11 cellular contexts compared by ENCODE assay signal in genomic region chr10:6124666-6125065, GRCh38. TPM values are rescaled to one million over a fixed set of nuclear protein-coding genes. Genes with fewer than 3 reads are reported as not detected.
A peak's percentile ranks its signal among the peaks of the same experiment; 100 is the strongest.
DNase-seq lines count a peak whose midpoint lies in the region; ATAC-seq and TF ChIP-seq lines count a peak whose summit lies in the region.
"Had no signal": no experiment of that assay in that cellular context is flagged by ENCODE, and none has a peak within 500 bp of the region (broad histone marks: within the 10 kb centered on the region; RNA-seq: fewer than 3 reads in every experiment).

No MANE protein-coding gene starts in this region.

- POLR2A ChIA-PET in activated CD4-positive, alpha-beta memory T cell treated with anti-CD3 and anti-CD28 coated beads, Interleukin-2, amount 10 ng/mL, durations not matched to agents 7 days and 5 days (lab: Charles Lee): interaction anchor here (0.9 kb wide), 1 partner anchor 20 kb away, joined by 3 read pairs; no protein-coding TSS in a partner anchor

- no peak for TF ChIP-seq CTCF in colonic mucosa (IDR thresholded peaks at IDR 0.05)
- TF ChIP-seq CTCF in transverse colon (IDR thresholded peaks at IDR 0.05): no peak

- H3K36me3 ChIP-seq in HAP-1 (replicated peaks) (no peaks in the 10 kb centered on the region), colonic mucosa (no peaks in the 10 kb centered on the region), skeletal muscle tissue (ENCODE audit: control insufficient read depth in 3 of 3, insufficient read depth in 3 of 3, low read length in 3 of 3) (no peaks in the 10 kb centered on the region), transverse colon (no peaks in the 10 kb centered on the region)
- H3K36me3 ChIP-seq: prostate gland had no signal

- no peak overlapping the region for H3K4me3 Mint-ChIP-seq in activated CD4-positive, alpha-beta memory T cell treated with anti-CD3 and anti-CD28 coated beads, Interleukin-2, amount 10 ng/mL, durations not matched to agents 7 days and 5 days
- H3K4me3 Mint-ChIP-seq: activated B cell treated with CpG ODN at 0.5 μM for 24 hours had no signal

- intact Hi-C loops in colonic mucosa (cut with DNase I): no loop called here
- intact Hi-C loops in transverse colon (cut with DNase I; ENCODE audit: low total_unique reads): no loop called here

- peaks cover 3% of the 10 kb centered on the region for H3K36me3 Mint-ChIP-seq in activated CD4-positive, alpha-beta memory T cell treated with anti-CD3 and anti-CD28 coated beads, Interleukin-2, amount 10 ng/mL, durations not matched to agents 7 days and 5 days (ENCODE audit: low read depth)

- 23 to 44% methylated on average over 9 of the region's 9 CpGs for WGBS in transverse colon (ENCODE audit: low coverage in 1 of 2), 2 donors

- peaks cover 37% of the 10 kb centered on the region for H3K4me1 Mint-ChIP-seq in activated CD4-positive, alpha-beta memory T cell treated with anti-CD3 and anti-CD28 coated beads, Interleukin-2, amount 10 ng/mL, durations not matched to agents 7 days and 5 days

- no peak for TF ChIP-seq EP300 in transverse colon (IDR thresholded peaks at IDR 0.05; ENCODE audit: low read depth)

- CTCF ChIA-PET in activated CD4-positive, alpha-beta memory T cell treated with anti-CD3 and anti-CD28 coated beads, Interleukin-2, amount 10 ng/mL, durations not matched to agents 7 days and 5 days (lab: Charles Lee): interaction anchor here (1.0 kb wide), 1 partner anchor 277 kb away, joined by 3 read pairs; no protein-coding TSS in a partner anchor

- H3K9ac ChIP-seq in colonic mucosa (ENCODE audit: low read depth in 2 of 2, low read length in 2 of 2) (no peak overlapping the region), skeletal muscle tissue (ENCODE audit: low read depth in 1 of 3, low read length in 3 of 3) (peak overlapping the region in 2 of 3 donors; percentile 47 to 50)

- TF ChIP-seq POLR2A in transverse colon (IDR thresholded peaks at IDR 0.05): no peak

- no peak overlapping the region for H3K4me3 ChIP-seq in HAP-1
- H3K4me3 ChIP-seq in colonic mucosa: no peak overlapping the region
- peak overlapping the region in 2 of 3 donors; percentile 0 to 26 for H3K4me3 ChIP-seq in skeletal muscle tissue (ENCODE audit: low read length in 3 of 3)
- no peak overlapping the region for H3K4me3 ChIP-seq in transverse colon
- H3K4me3 ChIP-seq: prostate gland had no signal

- H3K4me1 ChIP-seq in HAP-1 (peaks cover 7% of the 10 kb centered on the region), colonic mucosa (no peaks in the 10 kb centered on the region), skeletal muscle tissue (ENCODE audit: control insufficient read depth in 3 of 3, insufficient read depth in 3 of 3, low read length in 3 of 3) (peaks cover 12 to 21% (median 20%) of the 10 kb centered on the region in 3 donors), transverse colon (peaks cover 0 to 27% (median 5%) of the 10 kb centered on the region in 4 donors)
- H3K4me1 ChIP-seq: prostate gland had no signal

- DNase-seq in HAP-1 (ENCODE audit: low spot score in 2 of 2) (peak; percentile 50 to 63), colonic mucosa (peak; percentile 32), left kidney (ENCODE audit: low read depth, low spot score) (peak; percentile 76), transverse colon (no peak), NCI-H1436 (lab: John Stamatoyannopoulos, UW) (no peak)
- no peak for DNase-seq in activated CD4-positive, alpha-beta memory T cell treated with anti-CD3 and anti-CD28 coated beads, Interleukin-2, amount 10 ng/mL, durations not matched to agents 7 days and 5 days
- DNase-seq: activated B cell treated with CpG ODN at 0.5 μM for 24 hours, NCI-H1930 had no signal

- H3K27me3 Mint-ChIP-seq in activated CD4-positive, alpha-beta memory T cell treated with anti-CD3 and anti-CD28 coated beads, Interleukin-2, amount 10 ng/mL, durations not matched to agents 7 days and 5 days: no peaks in the 10 kb centered on the region

- in situ Hi-C loops in HAP-1 (cut with MboI; ENCODE audit: low sequenced_read_pairs) (no loop called here), transverse colon (cut with MboI; ENCODE audit: low pct_ligation_motif_present in 1 of 4, low pct_unique_long_range_greater_than_20kb in 1 of 4, low sequenced_read_pairs in 3 of 4) (loop anchor here in 1 of 4 donors (25.0 kb wide), 1 partner anchor 263 kb away; no protein-coding TSS in a partner anchor)

- no peaks in the 10 kb centered on the region for H3K27me3 ChIP-seq in HAP-1 (ENCODE audit: low read depth)
- H3K27me3 ChIP-seq in colonic mucosa: no peaks in the 10 kb centered on the region
- no peaks in the 10 kb centered on the region for H3K27me3 ChIP-seq in skeletal muscle tissue (ENCODE audit: control insufficient read depth in 3 of 3, insufficient read depth in 3 of 3, low read length in 3 of 3)
- H3K27me3 ChIP-seq in transverse colon: no peaks in the 10 kb centered on the region

- no peaks in the 10 kb centered on the region for H3K9me3 Mint-ChIP-seq in activated CD4-positive, alpha-beta memory T cell treated with anti-CD3 and anti-CD28 coated beads, Interleukin-2, amount 10 ng/mL, durations not matched to agents 7 days and 5 days
- H3K9me3 Mint-ChIP-seq: activated B cell treated with CpG ODN at 0.5 μM for 24 hours had no signal

- no peaks in the 10 kb centered on the region for H3K9me3 ChIP-seq in HAP-1
- no peaks in the 10 kb centered on the region for H3K9me3 ChIP-seq in colonic mucosa
- no peaks in the 10 kb centered on the region for H3K9me3 ChIP-seq in skeletal muscle tissue (ENCODE audit: control insufficient read depth in 3 of 3, low read length in 3 of 3)
- H3K9me3 ChIP-seq in transverse colon: no peaks in the 10 kb centered on the region
- H3K9me3 ChIP-seq: prostate gland had no signal

- no peak overlapping the region for H3K27ac ChIP-seq in colonic mucosa
- H3K27ac ChIP-seq in skeletal muscle tissue (ENCODE audit: low read depth, low read length): peak overlapping the region; percentile 78
- H3K27ac ChIP-seq in transverse colon: peak overlapping the region in 1 of 4 donors; percentile 5
- H3K27ac ChIP-seq: prostate gland had no signal

- H3K27ac Mint-ChIP-seq in activated CD4-positive, alpha-beta memory T cell treated with anti-CD3 and anti-CD28 coated beads, Interleukin-2, amount 10 ng/mL, durations not matched to agents 7 days and 5 days: no peak overlapping the region
- H3K27ac Mint-ChIP-seq: activated B cell treated with CpG ODN at 0.5 μM for 24 hours had no signal

- ATAC-seq in GM18517 (IDR thresholded peaks at IDR 0.05; ENCODE audit: unreplicated experiment): no peak

RNA-seq across cellular contexts. Expression of gene RBM17, which starts 35.8 kb away (rescaled TPM):
- total RNA-seq in colonic mucosa: 100 to 1,000 TPM in 1 of 2 donors, 10 to 100 TPM in 1; 80.3 to 110 TPM
- total RNA-seq in skeletal muscle tissue: 41.2 TPM
- 10 to 100 TPM; 45.0 to 80.7 (median 64.7) TPM for total RNA-seq in transverse colon
- total RNA-seq in activated CD4-positive, alpha-beta memory T cell treated with anti-CD3 and anti-CD28 coated beads, Interleukin-2, amount 10 ng/mL, durations not matched to agents 7 days and 5 days: 100 to 1,000 TPM; 155 to 157 TPM

Comparison
In these comparisons a context has a peak if more than half of its experiments do, and no peak if none do; other contexts are left out.
1. DNase-seq: peak in HAP-1 (2 of 2), colonic mucosa (single experiment) and left kidney (single experiment); none in transverse colon (single experiment), NCI-H1436 (single experiment) and activated CD4-positive, alpha-beta memory T cell treated with anti-CD3 and anti-CD28 coated beads, Interleukin-2, amount 10 ng/mL, durations not matched to agents 7 days and 5 days (single experiment).
2. H3K4me3 ChIP-seq: peak in skeletal muscle tissue (2 of 3); none in HAP-1 (single experiment), colonic mucosa (single experiment) and transverse colon (0 of 4).
3. H3K9ac ChIP-seq: peak in skeletal muscle tissue (2 of 3); none in colonic mucosa (0 of 2).